In the genomic region with DNA sequence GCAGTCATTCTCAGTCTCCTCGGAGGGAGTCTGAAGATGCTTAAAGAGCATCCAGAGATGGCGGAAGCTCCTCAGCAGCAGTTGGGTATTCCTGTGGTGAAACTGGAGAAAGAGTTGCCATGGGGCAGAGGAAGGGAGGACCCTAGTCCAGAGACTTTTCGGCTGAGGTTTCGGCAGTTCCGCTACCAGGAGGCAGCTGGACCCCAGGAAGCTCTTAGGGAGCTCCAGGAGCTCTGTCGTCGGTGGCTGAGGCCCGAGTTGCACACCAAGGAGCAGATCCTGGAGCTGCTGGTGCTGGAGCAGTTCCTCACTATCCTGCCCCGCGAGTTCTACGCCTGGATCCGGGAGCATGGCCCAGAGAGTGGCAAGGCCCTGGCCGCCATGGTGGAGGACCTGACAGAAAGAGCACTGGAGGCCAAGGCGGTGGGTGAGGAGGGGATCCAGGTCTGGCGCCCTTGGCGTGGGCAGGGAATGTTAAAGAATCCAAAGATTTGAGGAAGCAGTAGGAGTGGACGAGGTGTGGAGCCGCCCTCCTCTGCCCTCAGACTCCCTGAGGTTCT, we compare ENCODE assay signal across 1 cellular context.
TF ChIP-seq lines count a peak whose summit lies in the region.

No MANE protein-coding gene starts in this region.

TF ChIP-seq in K562, 482 proteins besides CTCF, POLR2A, EP300 and RAD21:
- TF ChIP-seq, protein P1, sequence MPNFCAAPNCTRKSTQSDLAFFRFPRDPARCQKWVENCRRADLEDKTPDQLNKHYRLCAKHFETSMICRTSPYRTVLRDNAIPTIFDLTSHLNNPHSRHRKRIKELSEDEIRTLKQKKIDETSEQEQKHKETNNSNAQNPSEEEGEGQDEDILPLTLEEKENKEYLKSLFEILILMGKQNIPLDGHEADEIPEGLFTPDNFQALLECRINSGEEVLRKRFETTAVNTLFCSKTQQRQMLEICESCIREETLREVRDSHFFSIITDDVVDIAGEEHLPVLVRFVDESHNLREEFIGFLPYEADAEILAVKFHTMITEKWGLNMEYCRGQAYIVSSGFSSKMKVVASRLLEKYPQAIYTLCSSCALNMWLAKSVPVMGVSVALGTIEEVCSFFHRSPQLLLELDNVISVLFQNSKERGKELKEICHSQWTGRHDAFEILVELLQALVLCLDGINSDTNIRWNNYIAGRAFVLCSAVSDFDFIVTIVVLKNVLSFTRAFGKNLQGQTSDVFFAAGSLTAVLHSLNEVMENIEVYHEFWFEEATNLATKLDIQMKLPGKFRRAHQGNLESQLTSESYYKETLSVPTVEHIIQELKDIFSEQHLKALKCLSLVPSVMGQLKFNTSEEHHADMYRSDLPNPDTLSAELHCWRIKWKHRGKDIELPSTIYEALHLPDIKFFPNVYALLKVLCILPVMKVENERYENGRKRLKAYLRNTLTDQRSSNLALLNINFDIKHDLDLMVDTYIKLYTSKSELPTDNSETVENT (CRISPR knock-in tag; IDR thresholded peaks at IDR 0.05), result no peak
- no peak for TF ChIP-seq SMARCB1 (IDR thresholded peaks at IDR 0.05; ENCODE audit: insufficient read length, low read depth)
- TF ChIP-seq RBFOX2 (IDR thresholded peaks at IDR 0.05; ENCODE audit: low read depth, low read length), result peak; percentile 52
- TF ChIP-seq, protein P2, sequence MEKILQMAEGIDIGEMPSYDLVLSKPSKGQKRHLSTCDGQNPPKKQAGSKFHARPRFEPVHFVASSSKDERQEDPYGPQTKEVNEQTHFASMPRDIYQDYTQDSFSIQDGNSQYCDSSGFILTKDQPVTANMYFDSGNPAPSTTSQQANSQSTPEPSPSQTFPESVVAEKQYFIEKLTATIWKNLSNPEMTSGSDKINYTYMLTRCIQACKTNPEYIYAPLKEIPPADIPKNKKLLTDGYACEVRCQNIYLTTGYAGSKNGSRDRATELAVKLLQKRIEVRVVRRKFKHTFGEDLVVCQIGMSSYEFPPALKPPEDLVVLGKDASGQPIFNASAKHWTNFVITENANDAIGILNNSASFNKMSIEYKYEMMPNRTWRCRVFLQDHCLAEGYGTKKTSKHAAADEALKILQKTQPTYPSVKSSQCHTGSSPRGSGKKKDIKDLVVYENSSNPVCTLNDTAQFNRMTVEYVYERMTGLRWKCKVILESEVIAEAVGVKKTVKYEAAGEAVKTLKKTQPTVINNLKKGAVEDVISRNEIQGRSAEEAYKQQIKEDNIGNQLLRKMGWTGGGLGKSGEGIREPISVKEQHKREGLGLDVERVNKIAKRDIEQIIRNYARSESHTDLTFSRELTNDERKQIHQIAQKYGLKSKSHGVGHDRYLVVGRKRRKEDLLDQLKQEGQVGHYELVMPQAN (IDR thresholded peaks at IDR 0.05; ENCODE audit: borderline replicate concordance), result no peak
- TF ChIP-seq ZNF408 (CRISPR knock-in tag; IDR thresholded peaks at IDR 0.05; ENCODE audit: low read depth), result no peak
- no peak for TF ChIP-seq TEAD1 (CRISPR knock-in tag; IDR thresholded peaks at IDR 0.05)
- no peak for TF ChIP-seq SUPT5H (IDR thresholded peaks at IDR 0.05)
TF ChIP-seq in K562: peak in this region for 1.
